Comparison of ENCODE assay signal across 8 cellular contexts in genomic region chr13:46184277-46184699, GRCh38. TPM values are rescaled to one million over a fixed set of nuclear protein-coding genes. Genes with fewer than 3 reads are reported as not detected.
DNase-seq lines count a peak whose midpoint lies in the region; ATAC-seq, FAIRE-seq and TF ChIP-seq lines count a peak whose summit lies in the region.

No MANE protein-coding gene starts in this region.

- TF ChIP-seq POLR2A in H54 (IDR thresholded peaks at IDR 0.05; ENCODE audit: low read depth, low read length), result no peak

- CTCF ChIA-PET in activated CD4-positive, alpha-beta T cell treated with anti-CD3 and anti-CD28 coated beads for 36 hours (lab: Charles Lee), result interaction anchor here (0.5 to 1.8 kb wide), 3 partner anchors 16 to 76 kb away, joined by 3 to 12 read pairs (median 5); no protein-coding TSS in a partner anchor

- no peaks in the 10 kb centered on the region for H3K9me3 ChIP-seq in osteoblast (ENCODE audit: low read depth, low read length)

- H3K9me3 Mint-ChIP-seq in activated CD4-positive, alpha-beta T cell treated with anti-CD3 and anti-CD28 coated beads for 36 hours (ENCODE audit: low read depth), result no peaks in the 10 kb centered on the region

- H2AFZ ChIP-seq in osteoblast (ENCODE audit: low read length), result no peak overlapping the region

- H3K4me3 ChIP-seq in GM12865 (ENCODE audit: low read depth, low read length) (peak overlapping the region; percentile 95), osteoblast (ENCODE audit: insufficient read depth, low read length) (no peak overlapping the region)

- peak; percentile 61 for ATAC-seq in activated CD4-positive, alpha-beta T cell treated with anti-CD3 and anti-CD28 coated beads for 36 hours

- peaks cover 22% of the 10 kb centered on the region for H3K27me3 ChIP-seq in osteoblast (ENCODE audit: insufficient read depth, low read length)

- intact Hi-C loops in activated CD4-positive, alpha-beta T cell treated with anti-CD3 and anti-CD28 coated beads for 36 hours (cut with DNase I, micrococcal nuclease), result loop anchor here (1.0 to 10.0 kb wide), 14 partner anchors 24 to 1853 kb away; partner anchors contain the start of genes ZC3H13 (in 2 of the 2), ESD (in 1 of the 2), LRRC63 (in 1 of the 2) and NUDT15 (in 1 of the 2)

- TF ChIP-seq CTCF in GM12865 (IDR thresholded peaks at IDR 0.05; ENCODE audit: insufficient read depth, low read depth, low read length, missing control alignments) (peak; percentile 88), osteoblast (IDR thresholded peaks at IDR 0.05; ENCODE audit: extremely low read depth, low read depth, low read length) (peak; percentile 58)

- peaks cover 18% of the 10 kb centered on the region for H3K36me3 Mint-ChIP-seq in activated CD4-positive, alpha-beta T cell treated with anti-CD3 and anti-CD28 coated beads for 36 hours (ENCODE audit: low read depth)

- no peak overlapping the region for H3K27ac ChIP-seq in osteoblast (ENCODE audit: low read depth, low read length)

- H3K27me3 Mint-ChIP-seq in activated CD4-positive, alpha-beta T cell treated with anti-CD3 and anti-CD28 coated beads for 36 hours, result no peaks in the 10 kb centered on the region

- no peak overlapping the region for H3K4me2 ChIP-seq in osteoblast (ENCODE audit: insufficient read depth, low read length)

- POLR2A ChIA-PET in activated CD4-positive, alpha-beta T cell treated with anti-CD3 and anti-CD28 coated beads for 36 hours (lab: Charles Lee), result no interaction called here

- H3K79me2 ChIP-seq in osteoblast (ENCODE audit: insufficient read depth, low read length), result no peaks in the 10 kb centered on the region

- FAIRE-seq in H54 (lab: Jason Lieb, UNC), result no peak

- H3K27ac Mint-ChIP-seq in activated CD4-positive, alpha-beta T cell treated with anti-CD3 and anti-CD28 coated beads for 36 hours, result peak overlapping the region; percentile 98

- DNase-seq in GM12865 (ENCODE audit: low read depth), result peak; percentile 89
- DNase-seq in H54 (ENCODE audit: insufficient read length, low spot score), result peak; percentile 11
- peak; percentile 27 for DNase-seq in M059J (ENCODE audit: low read depth)
- DNase-seq in activated CD4-positive, alpha-beta T cell treated with anti-CD3 and anti-CD28 coated beads for 36 hours, result peak; percentile 89
- DNase-seq in ecto neural progenitor cell (ENCODE audit: low spot score), result peak; percentile 58
- DNase-seq in osteoblast (ENCODE audit: insufficient read length, low spot score, missing footprints), result no peak
- no peak for DNase-seq in HuH-7.5 (ENCODE audit: low spot score)
- no peak for DNase-seq in AG08396 (ENCODE audit: low spot score)

- H3K4me1 ChIP-seq in osteoblast (ENCODE audit: insufficient read depth, low read length), result no peaks in the 10 kb centered on the region

- H3K36me3 ChIP-seq in osteoblast (ENCODE audit: insufficient read depth, low read length), result no peaks in the 10 kb centered on the region

- no peaks in the 10 kb centered on the region for H4K20me1 ChIP-seq in osteoblast (ENCODE audit: insufficient read depth, low read length)

- peaks cover 35% of the 10 kb centered on the region for H3K4me1 Mint-ChIP-seq in activated CD4-positive, alpha-beta T cell treated with anti-CD3 and anti-CD28 coated beads for 36 hours

- peak overlapping the region; percentile 97 for H3K4me3 Mint-ChIP-seq in activated CD4-positive, alpha-beta T cell treated with anti-CD3 and anti-CD28 coated beads for 36 hours

RNA-seq across cellular contexts. Expression of gene LCP1, which starts 2.3 kb away (rescaled TPM):
- total RNA-seq in M059J (2014; rRNA removed; shearing (Covaris generic)), result 21.3 and 29.6 TPM in 2 replicates
- 1,000 to 10,000 TPM; 1,060 to 1,089 TPM for total RNA-seq in activated CD4-positive, alpha-beta T cell treated with anti-CD3 and anti-CD28 coated beads for 36 hours
- 0.59 and 1.4 TPM in 2 replicates for total RNA-seq in osteoblast

RNA-seq across cellular contexts. Expression of gene LRRC63, which starts 27.4 kb away (rescaled TPM):
- not detected in 2 replicates for total RNA-seq in M059J (2014; rRNA removed; shearing (Covaris generic))
- total RNA-seq in activated CD4-positive, alpha-beta T cell treated with anti-CD3 and anti-CD28 coated beads for 36 hours, result under 1 TPM; 0.50 to 0.67 TPM
- total RNA-seq in osteoblast, result not detected in 2 replicates

Comparison
In these comparisons a context has a peak if more than half of its experiments do, and no peak if none do; other contexts are left out.
1. DNase-seq: peak in GM12865 (single experiment), H54 (single experiment), M059J (single experiment), activated CD4-positive, alpha-beta T cell treated with anti-CD3 and anti-CD28 coated beads for 36 hours (single experiment) and ecto neural progenitor cell (single experiment); none in osteoblast (single experiment), HuH-7.5 (single experiment) and AG08396 (single experiment).
2. RNA of gene LCP1, which starts 2.3 kb away (total RNA-seq): 1,060 to 1,089 TPM in activated CD4-positive, alpha-beta T cell treated with anti-CD3 and anti-CD28 coated beads for 36 hours; 21.3 to 29.6 TPM in M059J and 0.59 to 1.4 TPM in osteoblast; every median in the first group is over 10 times any median in the second.